Comparison of ENCODE assay signal across 18 cellular contexts in genomic region chr2:102046135-102046901, GRCh38. TPM values are rescaled to one million over a fixed set of nuclear protein-coding genes. Genes with fewer than 3 reads are reported as not detected.
DNase-seq lines count a peak whose midpoint lies in the region; ATAC-seq, FAIRE-seq and TF ChIP-seq lines count a peak whose summit lies in the region.
"Had no signal": no experiment of that assay in that cellular context is flagged by ENCODE, and none has a peak within 500 bp of the region (broad histone marks: within the 10 kb centered on the region; RNA-seq: fewer than 3 reads in every experiment).

No MANE protein-coding gene starts in this region.

- no peak overlapping the region for H3K27ac Mint-ChIP-seq in immature natural killer cell
- H3K27ac Mint-ChIP-seq: brain had no signal

- H3K4me3 Mint-ChIP-seq in immature natural killer cell, result no peak overlapping the region
- H3K4me3 Mint-ChIP-seq: brain had no signal

- peaks cover 11 to 14% of the 10 kb centered on the region in 2 donors for H3K4me1 ChIP-seq in kidney (ENCODE audit: control insufficient read depth in 1 of 2, insufficient read depth in 1 of 2, low read depth in 1 of 2, low read length in 2 of 2)
- peaks cover 21% of the 10 kb centered on the region for H3K4me1 ChIP-seq in psoas muscle

- peak overlapping the region; percentile 5 to 57 for H3K27ac ChIP-seq in kidney (ENCODE audit: low read depth in 2 of 2, low read length in 2 of 2)
- H3K27ac ChIP-seq in psoas muscle, result peak overlapping the region; percentile 36

- no peaks in the 10 kb centered on the region for H3K9me3 Mint-ChIP-seq in immature natural killer cell

- H3K4me3 ChIP-seq in choroid plexus epithelial cell (ENCODE audit: low read depth, low read length), result no peak overlapping the region
- H3K4me3 ChIP-seq in kidney (ENCODE audit: low read length in 2 of 2), result no peak overlapping the region
- H3K4me3 ChIP-seq in psoas muscle, result no peak overlapping the region
- H3K4me3 ChIP-seq: thoracic aorta had no signal

- intact Hi-C loops in kidney (cut with DNase I), result no loop called here
- intact Hi-C loops in psoas muscle (cut with DNase I), result no loop called here

- H3K4me1 Mint-ChIP-seq in immature natural killer cell, result peaks cover 0 to 17% of the 10 kb centered on the region in 2 donors

- no peaks in the 10 kb centered on the region for H3K27me3 ChIP-seq in psoas muscle (ENCODE audit: insufficient read depth in 3 of 3, low read length in 2 of 3)

- H3K36me3 Mint-ChIP-seq in immature natural killer cell, result no peaks in the 10 kb centered on the region
- H3K36me3 Mint-ChIP-seq: brain had no signal

- no peak for FAIRE-seq in kidney (lab: Jason Lieb, UNC)

- DNase-seq in HCEC 1CT (peak; percentile 60), choroid plexus epithelial cell (ENCODE audit: low read depth) (peak; percentile 73), kidney (no peak), psoas muscle (no peak), DMS153 (lab: John Stamatoyannopoulos, UW) (no peak), immature natural killer cell (no peak), NCI-H187 (lab: John Stamatoyannopoulos, UW) (no peak)
- DNase-seq: activated naive CD4-positive, alpha-beta T cell treated with Interleukin-2 at 50 U/mL for 16 hours; DMS 273 treated with DMSO at 0.1 percent for 48 hours; effector memory CD4-positive, alpha-beta T cell; glutamatergic neuron; kidney glomerular epithelial cell; RPMI8226; stimulated activated CD4-positive, alpha-beta T cell treated with anti-CD3 and anti-CD28 coated beads, Interleukin-1b, Interleukin-23, amount 100 ng/mL, for 48 hours had no signal

- H3K9ac ChIP-seq in kidney (ENCODE audit: low read length in 2 of 2), result no peak overlapping the region

- H3K27me3 Mint-ChIP-seq in immature natural killer cell (ENCODE audit: low read depth in 3 of 3), result peaks cover 6 to 13% (median 8%) of the 10 kb centered on the region in 3 donors

- H3K9me3 ChIP-seq in kidney (ENCODE audit: control insufficient read depth in 1 of 2, low read length in 2 of 2) (no peaks in the 10 kb centered on the region), psoas muscle (no peaks in the 10 kb centered on the region)
- H3K9me3 ChIP-seq: thoracic aorta had no signal

- no peak for TF ChIP-seq CTCF in choroid plexus epithelial cell (conservative IDR thresholded peaks at IDR 0.05; ENCODE audit: low read depth, low read length)
- TF ChIP-seq CTCF in kidney (IDR thresholded peaks at IDR 0.05; ENCODE audit: borderline replicate concordance, extremely low read depth, insufficient read depth), result no peak
- no peak for TF ChIP-seq CTCF in psoas muscle (IDR thresholded peaks at IDR 0.05)

- 70 to 79% (median 72%) methylated on average over 8 of the region's 8 CpGs for WGBS in psoas muscle, 3 donors

- ATAC-seq in psoas muscle (no peak), HG02763 (IDR thresholded peaks at IDR 0.05; ENCODE audit: unreplicated experiment) (no peak)

- no peaks in the 10 kb centered on the region for H3K36me3 ChIP-seq in kidney (ENCODE audit: control insufficient read depth in 1 of 2, insufficient read depth in 2 of 2, low read length in 2 of 2)
- no peaks in the 10 kb centered on the region for H3K36me3 ChIP-seq in psoas muscle (ENCODE audit: insufficient read depth in 1 of 2, low read depth in 1 of 2)
- H3K36me3 ChIP-seq: thoracic aorta had no signal

RNA-seq across cellular contexts. Expression of gene IL1R2, which starts 54.6 kb away (rescaled TPM):
- 20.0 TPM for total RNA-seq in kidney
- 11.2 TPM for polyA plus RNA-seq in kidney (ENCODE audit: insufficient read depth, low read depth, low replicate concordance)
- 1 to 10 TPM in 2 of 4 donors, under 1 TPM in 2; 0.41 to 3.1 (median 1.6) TPM for total RNA-seq in psoas muscle
- polyA plus RNA-seq in psoas muscle, result 1 to 10 TPM in 2 of 3 donors, under 1 TPM in 1; 0.86 to 3.4 (median 1.3) TPM
- polyA plus RNA-seq in immature natural killer cell, result 1 to 10 TPM in 2 of 3 donors, not detected in 1; 1.8 to 3.3 TPM
- total RNA-seq: myocyte had no signal

Comparison
In these comparisons a context has a peak if more than half of its experiments do, and no peak if none do; other contexts are left out.
1. DNase-seq: peak in HCEC 1CT (single experiment) and choroid plexus epithelial cell (single experiment); none in kidney (single experiment), psoas muscle (0 of 2), DMS153 (single experiment), immature natural killer cell (0 of 3) and NCI-H187 (0 of 2).